Comparison of ENCODE assay signal across 1 cellular context in genomic region chr13:48431987-48432615, GRCh38.
TF ChIP-seq lines count a peak whose summit lies in the region.

No MANE protein-coding gene starts in this region.

TF ChIP-seq in HepG2, 621 proteins besides CTCF, POLR2A, EP300 and RAD21 (continued from another document):
- TF ChIP-seq ZBTB43 (CRISPR knock-in tag; conservative IDR thresholded peaks at IDR 0.05): no peak
- TF ChIP-seq ZNF598 (CRISPR knock-in tag; IDR thresholded peaks at IDR 0.05; ENCODE audit: borderline replicate concordance): no peak
- TF ChIP-seq MED1 (CRISPR knock-in tag; IDR thresholded peaks at IDR 0.05): no peak
- TF ChIP-seq HNRNPLL (IDR thresholded peaks at IDR 0.05; ENCODE audit: low read depth, low read length, poor library complexity, severe bottlenecking): no peak
- no peak for TF ChIP-seq FOXP4 (CRISPR knock-in tag; IDR thresholded peaks at IDR 0.05)
- TF ChIP-seq IKZF1 (IDR thresholded peaks at IDR 0.05): no peak
- TF ChIP-seq RBFOX2 (IDR thresholded peaks at IDR 0.05; ENCODE audit: low read depth, low read length): peak; percentile 6; the same call in 1 of the 2 replicates
- no peak for TF ChIP-seq ZNF292 (CRISPR knock-in tag; IDR thresholded peaks at IDR 0.05; ENCODE audit: borderline replicate concordance, low read depth)
- no peak for TF ChIP-seq TEAD2 (CRISPR knock-in tag; IDR thresholded peaks at IDR 0.05)
- TF ChIP-seq THRA (CRISPR knock-in tag; IDR thresholded peaks at IDR 0.05; ENCODE audit: borderline replicate concordance): peak; percentile 37; the same call in 1 of the 2 replicates
- no peak for TF ChIP-seq CEBPG (CRISPR knock-in tag; IDR thresholded peaks at IDR 0.05)
- TF ChIP-seq POGZ (CRISPR knock-in tag; IDR thresholded peaks at IDR 0.05): no peak
